Comparison of ENCODE assay signal across 9 cellular contexts in genomic region chr2:12177052-12177994, GRCh38.
A peak's percentile ranks its signal among the peaks of the same experiment; 100 is the strongest.
DNase-seq lines count a peak whose midpoint lies in the region; ATAC-seq and TF ChIP-seq lines count a peak whose summit lies in the region.
"Had no signal": no experiment of that assay in that cellular context is flagged by ENCODE, and none has a peak within 500 bp of the region (broad histone marks: within the 10 kb centered on the region; RNA-seq: fewer than 3 reads in every experiment).

No MANE protein-coding gene starts in this region.

- H3K79me2 ChIP-seq in DOHH2 (ENCODE audit: control insufficient read depth, low read length), result no peaks in the 10 kb centered on the region

- in situ Hi-C loops in SK-MEL-5 (cut with HindIII; ENCODE audit: low pct_unique_long_range_greater_than_20kb, low sequenced_read_pairs), result no loop called here

- H3K36me3 Mint-ChIP-seq in nephron progenitor cell (ENCODE audit: low read depth), result no peaks in the 10 kb centered on the region

- TF ChIP-seq CTCF in DOHH2 (IDR thresholded peaks at IDR 0.05; ENCODE audit: low read depth, low read length, poor library complexity, severe bottlenecking) (no peak), epithelial cell of esophagus (IDR thresholded peaks at IDR 0.05; ENCODE audit: insufficient read depth, low read depth, low read length, missing control alignments) (no peak), omental fat pad (IDR thresholded peaks at IDR 0.05) (no peak), nephron progenitor cell (IDR thresholded peaks at IDR 0.05) (no peak)

- H4K20me1 ChIP-seq in DOHH2 (ENCODE audit: control insufficient read depth, insufficient read depth, low read depth, low read length), result no peaks in the 10 kb centered on the region

- no peaks in the 10 kb centered on the region for H3K36me3 ChIP-seq in DOHH2 (ENCODE audit: control insufficient read depth, low read length)

- H3K9me2 ChIP-seq in DOHH2 (replicated peaks; ENCODE audit: control insufficient read depth, low read length), result no peaks in the 10 kb centered on the region

- H3K4me3 ChIP-seq in DOHH2 (ENCODE audit: low read length) (no peak overlapping the region), epithelial cell of esophagus (ENCODE audit: low read length) (no peak overlapping the region)

- H3K27me3 Mint-ChIP-seq in nephron progenitor cell (ENCODE audit: low read depth, poor library complexity), result no peaks in the 10 kb centered on the region

- H3K27ac Mint-ChIP-seq in nephron progenitor cell, result no peak overlapping the region

- no peaks in the 10 kb centered on the region for H3F3A ChIP-seq in DOHH2 (ENCODE audit: control insufficient read depth, insufficient read depth)

- H3K9me3 Mint-ChIP-seq in nephron progenitor cell, result no peaks in the 10 kb centered on the region
- H3K9me3 Mint-ChIP-seq: neural crest cell had no signal

- ATAC-seq in GM19455 (IDR thresholded peaks at IDR 0.05; ENCODE audit: unreplicated experiment), result peak; percentile 85
- ATAC-seq in HG03432 (IDR thresholded peaks at IDR 0.05; ENCODE audit: unreplicated experiment), result peak; percentile 91
- peak; percentile 69 for ATAC-seq in omental fat pad (ENCODE audit: low FRiP score)

- H3K27ac ChIP-seq in DOHH2 (ENCODE audit: low read depth, low read length), result no peak overlapping the region

- peak; percentile 70 for DNase-seq in SK-MEL-5 (ENCODE audit: low read depth, low spot score)
- DNase-seq in epithelial cell of esophagus (ENCODE audit: low read depth), result peak; percentile 57
- peak; percentile 42 for DNase-seq in omental fat pad (ENCODE audit: low spot score)
- DNase-seq in NCI-H1436 treated with DMSO at 0.1 percent for 48 hours (lab: John Stamatoyannopoulos, UW), result no peak
- DNase-seq in nephron progenitor cell, result no peak

- no peaks in the 10 kb centered on the region for H3K27me3 ChIP-seq in DOHH2 (ENCODE audit: control insufficient read depth, low read length)

- no peaks in the 10 kb centered on the region for H3K9me3 ChIP-seq in DOHH2 (ENCODE audit: control insufficient read depth, insufficient read depth, low read length)

- H3K4me2 ChIP-seq in DOHH2 (ENCODE audit: low read length), result peak overlapping the region; percentile 44

- H3K4me3 Mint-ChIP-seq in nephron progenitor cell, result no peak overlapping the region
- H3K4me3 Mint-ChIP-seq: neural crest cell had no signal

- H3K4me1 Mint-ChIP-seq in nephron progenitor cell, result peaks cover 30% of the 10 kb centered on the region

- H3K4me1 ChIP-seq in DOHH2 (ENCODE audit: control insufficient read depth, low read length), result peaks cover 21% of the 10 kb centered on the region

Comparison
In these comparisons a context has a peak if more than half of its experiments do, and no peak if none do; other contexts are left out.
1. DNase-seq: peak in SK-MEL-5 (single experiment), epithelial cell of esophagus (single experiment) and omental fat pad (single experiment); none in NCI-H1436 treated with DMSO at 0.1 percent for 48 hours (single experiment) and nephron progenitor cell (single experiment).
2. Peak in every context shown above with its lines, with median percentiles within 50 percentile points of each other: ATAC-seq.